31 cellular contexts compared by ENCODE assay signal in genomic region chr4:162939086-162939485, GRCh38.
"Had no signal": no experiment of that assay in that cellular context is flagged by ENCODE, and none has a peak within 500 bp of the region (broad histone marks: within the 10 kb centered on the region; RNA-seq: fewer than 3 reads in every experiment).

No MANE protein-coding gene starts in this region.

- H3K9me3 Mint-ChIP-seq: activated CD4-positive, alpha-beta T cell treated with anti-CD3 and anti-CD28 coated beads, Interleukin-2, amount 10 ng/mL, durations not matched to agents 7 days and 5 days; activated CD8-positive, alpha-beta T cell treated with anti-CD3 and anti-CD28 coated beads for 36 hours; activated naive CD4-positive, alpha-beta T cell treated with anti-CD3 and anti-CD28 coated beads, Interleukin-2, amount 50 U/mL, for 24 hours; activated naive CD8-positive, alpha-beta T cell treated with anti-CD3 and anti-CD28 coated beads, Interleukin-2, amount 50 U/mL, for 24 hours; activated T-helper 2 cell treated with anti-CD3 and anti-CD28 coated beads, Interferon-gamma antibody, Interleukin-2, Interleukin-4, amounts not matched to agents 10 μg/mL and 5 μg/mL and 100 μg/mL, durations not matched to agents 14 hours and 24 hours and 36 hours; mesothelial cell of epicardium; naive B cell; nephron progenitor cell; stimulated activated naive CD8-positive, alpha-beta T cell treated with anti-CD3 and anti-CD28 coated beads, Interleukin-15, Interleukin-2, amounts not matched to agents 100 ng/mL and 50 ng/mL, for 24 hours had no signal

- H3K36me3 Mint-ChIP-seq: activated naive CD4-positive, alpha-beta T cell treated with anti-CD3 and anti-CD28 coated beads, Interleukin-2, amount 50 U/mL, for 24 hours; immature natural killer cell; mesothelial cell of epicardium; naive B cell; stimulated activated effector memory CD8-positive, alpha-beta T cell treated with anti-CD3 and anti-CD28 coated beads, Interleukin-12 subunit alpha, Interleukin-12 subunit beta, amount 100 ng/mL, for 72 hours had no signal

- DNase-seq: activated CD4-positive, alpha-beta T cell treated with anti-CD3 and anti-CD28 coated beads for 1 hour; activated CD4-positive, alpha-beta T cell treated with anti-CD3 and anti-CD28 coated beads, Interleukin-2, amount 10 ng/mL, durations not matched to agents 7 days and 5 days; activated CD8-positive, alpha-beta T cell treated with anti-CD3 and anti-CD28 coated beads for 36 hours; activated naive CD8-positive, alpha-beta T cell treated with anti-CD3 and anti-CD28 coated beads, Interleukin-2, amount 50 U/mL, for 24 hours; activated T-cell treated with anti-CD3 and anti-CD28 coated beads, Interleukin-2, amount 50 U/mL, for 48 hours; central memory CD4-positive, alpha-beta T cell; foreskin keratinocyte; heart left ventricle; hypothalamus; immature natural killer cell; kidney; left colon; naive B cell; nephron progenitor cell; ovary; retina; sigmoid colon; small intestine; stimulated activated CD4-positive, alpha-beta T cell treated with anti-CD3 and anti-CD28 coated beads, Interleukin-4, amount 100 ng/mL, for 24 hours; trophoblast cell; WERI-Rb-1 had no signal

- H3K27ac ChIP-seq: breast epithelium, esophagus muscularis mucosa, foreskin keratinocyte, heart left ventricle, neutrophil, ovary, sigmoid colon, thoracic aorta, WERI-Rb-1 had no signal

- H3K4me1 ChIP-seq: breast epithelium, esophagus muscularis mucosa, foreskin keratinocyte, heart left ventricle, sigmoid colon had no signal

- H3K9me3 ChIP-seq: breast epithelium, esophagus muscularis mucosa, heart left ventricle, neutrophil, ovary, sigmoid colon, thoracic aorta had no signal

- H3K4me3 ChIP-seq: breast epithelium, esophagus muscularis mucosa, heart left ventricle, ovary, sigmoid colon, thoracic aorta had no signal

- H3K27ac Mint-ChIP-seq: activated CD4-positive, alpha-beta T cell treated with anti-CD3 and anti-CD28 coated beads, Interleukin-2, amount 10 ng/mL, durations not matched to agents 7 days and 5 days; activated CD8-positive, alpha-beta T cell treated with anti-CD3 and anti-CD28 coated beads for 36 hours; activated naive CD4-positive, alpha-beta T cell treated with anti-CD3 and anti-CD28 coated beads, Interleukin-2, amount 50 U/mL, for 24 hours; activated naive CD8-positive, alpha-beta T cell treated with anti-CD3 and anti-CD28 coated beads, Interleukin-2, amount 50 U/mL, for 24 hours; activated T-helper 2 cell treated with anti-CD3 and anti-CD28 coated beads, Interferon-gamma antibody, Interleukin-2, Interleukin-4, amounts not matched to agents 10 μg/mL and 5 μg/mL and 100 μg/mL, durations not matched to agents 14 hours and 24 hours and 36 hours; immature natural killer cell; mesothelial cell of epicardium; naive B cell; nephron progenitor cell; progenitor cell of endocrine pancreas; stimulated activated effector memory CD8-positive, alpha-beta T cell treated with anti-CD3 and anti-CD28 coated beads, Interleukin-12 subunit alpha, Interleukin-12 subunit beta, amount 100 ng/mL, for 72 hours; stimulated activated naive CD8-positive, alpha-beta T cell treated with anti-CD3 and anti-CD28 coated beads, Interleukin-15, Interleukin-2, amounts not matched to agents 100 ng/mL and 50 ng/mL, for 24 hours had no signal

- ATAC-seq: activated CD8-positive, alpha-beta T cell treated with anti-CD3 and anti-CD28 coated beads for 36 hours; activated naive CD8-positive, alpha-beta T cell treated with anti-CD3 and anti-CD28 coated beads, Interleukin-2, amount 50 U/mL, for 24 hours; foreskin keratinocyte; heart left ventricle; left colon; stimulated activated effector memory CD8-positive, alpha-beta T cell treated with anti-CD3 and anti-CD28 coated beads, Interleukin-12 subunit alpha, Interleukin-12 subunit beta, amount 100 ng/mL, for 72 hours had no signal

- H3K27me3 ChIP-seq: breast epithelium, esophagus muscularis mucosa, foreskin keratinocyte, heart left ventricle, neutrophil, ovary, sigmoid colon had no signal

- H3K36me3 ChIP-seq: breast epithelium, esophagus muscularis mucosa, heart left ventricle, neutrophil, ovary, sigmoid colon, thoracic aorta, WERI-Rb-1 had no signal

- H3K27me3 Mint-ChIP-seq: activated CD4-positive, alpha-beta T cell treated with anti-CD3 and anti-CD28 coated beads, Interleukin-2, amount 10 ng/mL, durations not matched to agents 7 days and 5 days; activated CD8-positive, alpha-beta T cell treated with anti-CD3 and anti-CD28 coated beads for 36 hours; activated naive CD4-positive, alpha-beta T cell treated with anti-CD3 and anti-CD28 coated beads, Interleukin-2, amount 50 U/mL, for 24 hours; activated naive CD8-positive, alpha-beta T cell treated with anti-CD3 and anti-CD28 coated beads, Interleukin-2, amount 50 U/mL, for 24 hours; naive B cell; progenitor cell of endocrine pancreas; stimulated activated naive CD8-positive, alpha-beta T cell treated with anti-CD3 and anti-CD28 coated beads, Interleukin-15, Interleukin-2, amounts not matched to agents 100 ng/mL and 50 ng/mL, for 24 hours had no signal

- H3K4me1 Mint-ChIP-seq: activated CD4-positive, alpha-beta T cell treated with anti-CD3 and anti-CD28 coated beads, Interleukin-2, amount 10 ng/mL, durations not matched to agents 7 days and 5 days; activated naive CD4-positive, alpha-beta T cell treated with anti-CD3 and anti-CD28 coated beads, Interleukin-2, amount 50 U/mL, for 24 hours; activated naive CD8-positive, alpha-beta T cell treated with anti-CD3 and anti-CD28 coated beads, Interleukin-2, amount 50 U/mL, for 24 hours; immature natural killer cell; mesothelial cell of epicardium; naive B cell; nephron progenitor cell; stimulated activated effector memory CD8-positive, alpha-beta T cell treated with anti-CD3 and anti-CD28 coated beads, Interleukin-12 subunit alpha, Interleukin-12 subunit beta, amount 100 ng/mL, for 72 hours had no signal

- H3K4me3 Mint-ChIP-seq: activated CD4-positive, alpha-beta T cell treated with anti-CD3 and anti-CD28 coated beads, Interleukin-2, amount 10 ng/mL, durations not matched to agents 7 days and 5 days; activated CD8-positive, alpha-beta T cell treated with anti-CD3 and anti-CD28 coated beads for 36 hours; activated naive CD4-positive, alpha-beta T cell treated with anti-CD3 and anti-CD28 coated beads, Interleukin-2, amount 50 U/mL, for 24 hours; activated naive CD8-positive, alpha-beta T cell treated with anti-CD3 and anti-CD28 coated beads, Interleukin-2, amount 50 U/mL, for 24 hours; immature natural killer cell; mesothelial cell of epicardium; naive B cell; nephron progenitor cell; stimulated activated effector memory CD8-positive, alpha-beta T cell treated with anti-CD3 and anti-CD28 coated beads, Interleukin-12 subunit alpha, Interleukin-12 subunit beta, amount 100 ng/mL, for 72 hours; stimulated activated naive CD8-positive, alpha-beta T cell treated with anti-CD3 and anti-CD28 coated beads, Interleukin-15, Interleukin-2, amounts not matched to agents 100 ng/mL and 50 ng/mL, for 24 hours had no signal
